In the genomic region with DNA sequence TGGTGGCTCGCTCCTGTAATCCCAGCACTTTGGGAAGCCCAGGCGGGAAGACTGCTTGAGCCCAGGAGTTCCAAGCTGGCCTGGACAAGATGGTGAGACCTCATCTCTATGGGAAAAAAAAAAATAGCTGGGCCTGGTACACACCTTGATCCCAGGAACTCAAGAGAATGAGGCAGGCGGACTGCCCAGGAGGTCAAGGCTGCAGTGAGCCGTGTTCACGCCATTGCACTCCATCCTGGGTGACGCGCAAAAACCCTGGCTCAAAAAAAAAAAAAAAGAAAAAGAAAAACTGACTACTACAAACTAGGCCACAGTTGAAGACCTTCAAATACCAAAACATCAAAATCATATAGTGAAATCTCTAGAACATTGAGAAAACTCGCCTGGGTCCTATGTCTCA, we compare ENCODE assay signal across 18 cellular contexts. TPM values are rescaled to one million over a fixed set of nuclear protein-coding genes. Genes with fewer than 3 reads are reported as not detected.
A peak's percentile ranks its signal among the peaks of the same experiment; 100 is the strongest.
DNase-seq lines count a peak whose midpoint lies in the region; ATAC-seq, FAIRE-seq and TF ChIP-seq lines count a peak whose summit lies in the region.
"Had no signal": no experiment of that assay in that cellular context is flagged by ENCODE, and none has a peak within 500 bp of the region (broad histone marks: within the 10 kb centered on the region; RNA-seq: fewer than 3 reads in every experiment).

No MANE protein-coding gene starts in this region.

- DNase-seq in SK-N-MC (ENCODE audit: low read depth, low spot score) (no peak), kidney (peak; percentile 27), posterior vena cava (ENCODE audit: low spot score) (peak; percentile 35), osteoblast (ENCODE audit: insufficient read length, low spot score, missing footprints) (no peak), NCI-H2171 treated with DMSO at 0.1 percent for 48 hours (lab: John Stamatoyannopoulos, UW) (no peak)
- DNase-seq in activated naive CD4-positive, alpha-beta T cell treated with anti-CD3 and anti-CD28 coated beads, Interleukin-2, amount 50 U/mL, for 16 hours = no peak
- DNase-seq: BE2C; CD4-positive, alpha-beta memory T cell; DMS79 treated with DMSO at 0.1 percent for 48 hours; GDM1; GOT3; H9 had no signal

- H3K9me3 Mint-ChIP-seq in stimulated activated memory B cell treated with anti-CD40 and anti-IgM and Interleukin-4, amounts not matched to agents 10 μg/mL and 1 μg/mL and 100 μg/mL, for 72 hours = no peaks in the 10 kb centered on the region
- H3K9me3 Mint-ChIP-seq: CD4-positive, alpha-beta memory T cell; H9 had no signal

- no peak for ATAC-seq in stimulated activated memory B cell treated with anti-CD40 and anti-IgM and Interleukin-4, amounts not matched to agents 10 μg/mL and 1 μg/mL and 100 μg/mL, for 72 hours

- intact Hi-C loops in kidney (cut with DNase I) = no loop called here
- intact Hi-C loops in posterior vena cava (cut with DNase I) = loop anchor here in 1 of 2 donors (10.0 kb wide), 1 partner anchor 77 kb away; a partner anchor contains a TSS

- H3K36me3 ChIP-seq in DOHH2 (ENCODE audit: control insufficient read depth, low read length) (peaks cover 58% of the 10 kb centered on the region), SK-N-MC (ENCODE audit: insufficient read depth, low read length) (peaks cover 37% of the 10 kb centered on the region), kidney (ENCODE audit: control insufficient read depth in 1 of 2, insufficient read depth in 2 of 2, low read length in 2 of 2) (peaks cover 8 to 9% of the 10 kb centered on the region in 2 donors), osteoblast (ENCODE audit: insufficient read depth, low read length) (peaks cover 20% of the 10 kb centered on the region)

- H3K4me1 Mint-ChIP-seq in stimulated activated memory B cell treated with anti-CD40 and anti-IgM and Interleukin-4, amounts not matched to agents 10 μg/mL and 1 μg/mL and 100 μg/mL, for 72 hours = peaks cover 35% of the 10 kb centered on the region

- H3K79me2 ChIP-seq in DOHH2 (ENCODE audit: control insufficient read depth, low read length) (peaks cover 40% of the 10 kb centered on the region), osteoblast (ENCODE audit: insufficient read depth, low read length) (peaks cover 14% of the 10 kb centered on the region)

- H3K27me3 ChIP-seq in DOHH2 (ENCODE audit: control insufficient read depth, low read length) (no peaks in the 10 kb centered on the region), osteoblast (ENCODE audit: insufficient read depth, low read length) (no peaks in the 10 kb centered on the region)
- H3K27me3 ChIP-seq: BE2C had no signal

- H3K9me3 ChIP-seq in DOHH2 (ENCODE audit: control insufficient read depth, insufficient read depth, low read length) (no peaks in the 10 kb centered on the region), SK-N-MC (ENCODE audit: low read depth, low read length) (no peaks in the 10 kb centered on the region), kidney (ENCODE audit: control insufficient read depth in 1 of 2, low read length in 2 of 2) (no peaks in the 10 kb centered on the region), osteoblast (ENCODE audit: low read depth, low read length) (no peaks in the 10 kb centered on the region)
- H3K9me3 ChIP-seq: BE2C had no signal

- H3K27me3 Mint-ChIP-seq in stimulated activated memory B cell treated with anti-CD40 and anti-IgM and Interleukin-4, amounts not matched to agents 10 μg/mL and 1 μg/mL and 100 μg/mL, for 72 hours = no peaks in the 10 kb centered on the region
- H3K27me3 Mint-ChIP-seq: CD4-positive, alpha-beta memory T cell had no signal

- H3K4me3 Mint-ChIP-seq in stimulated activated memory B cell treated with anti-CD40 and anti-IgM and Interleukin-4, amounts not matched to agents 10 μg/mL and 1 μg/mL and 100 μg/mL, for 72 hours = no peak overlapping the region
- H3K4me3 Mint-ChIP-seq: CD4-positive, alpha-beta memory T cell; H9 had no signal

- peaks cover 6% of the 10 kb centered on the region for H3F3A ChIP-seq in DOHH2 (ENCODE audit: control insufficient read depth, insufficient read depth)

- H3K9ac ChIP-seq in SK-N-MC (ENCODE audit: insufficient read length) = no peak overlapping the region
- H3K9ac ChIP-seq in kidney (ENCODE audit: low read length in 2 of 2) = no peak overlapping the region

- peaks cover 36% of the 10 kb centered on the region for H3K4me1 ChIP-seq in DOHH2 (ENCODE audit: control insufficient read depth, low read length)
- H3K4me1 ChIP-seq in kidney (ENCODE audit: control insufficient read depth in 1 of 2, insufficient read depth in 1 of 2, low read depth in 1 of 2, low read length in 2 of 2) = peaks cover 8 to 10% of the 10 kb centered on the region in 2 donors
- H3K4me1 ChIP-seq in osteoblast (ENCODE audit: insufficient read depth, low read length) = peaks cover 14% of the 10 kb centered on the region
- H3K4me1 ChIP-seq: BE2C had no signal

- H3K4me2 ChIP-seq in DOHH2 (ENCODE audit: low read length) (peak overlapping the region; percentile 31), osteoblast (ENCODE audit: insufficient read depth, low read length) (no peak overlapping the region)

- FAIRE-seq in kidney (lab: Jason Lieb, UNC) = no peak
- FAIRE-seq: A204.1, GM12892, HTR-8/SVneo had no signal

- H3K9me2 ChIP-seq in DOHH2 (replicated peaks; ENCODE audit: control insufficient read depth, low read length) = no peaks in the 10 kb centered on the region

- no peak overlapping the region for H2AFZ ChIP-seq in osteoblast (ENCODE audit: low read length)

- no peak overlapping the region for H3K4me3 ChIP-seq in DOHH2 (ENCODE audit: low read length)
- no peak overlapping the region for H3K4me3 ChIP-seq in SK-N-MC
- no peak overlapping the region for H3K4me3 ChIP-seq in kidney (ENCODE audit: low read length in 2 of 2)
- no peak overlapping the region for H3K4me3 ChIP-seq in osteoblast (ENCODE audit: insufficient read depth, low read length)

- H4K20me1 ChIP-seq in DOHH2 (ENCODE audit: control insufficient read depth, insufficient read depth, low read depth, low read length) (no peaks in the 10 kb centered on the region), osteoblast (ENCODE audit: insufficient read depth, low read length) (peaks cover 8% of the 10 kb centered on the region)

- H3K36me3 Mint-ChIP-seq in stimulated activated memory B cell treated with anti-CD40 and anti-IgM and Interleukin-4, amounts not matched to agents 10 μg/mL and 1 μg/mL and 100 μg/mL, for 72 hours = peaks cover 37% of the 10 kb centered on the region

- H3K27ac ChIP-seq in DOHH2 (ENCODE audit: low read depth, low read length) = no peak overlapping the region
- H3K27ac ChIP-seq in SK-N-MC = peak overlapping the region; percentile 64; the same call in 1 of the 2 replicates
- H3K27ac ChIP-seq in kidney (ENCODE audit: low read depth in 2 of 2, low read length in 2 of 2) = no peak overlapping the region
- no peak overlapping the region for H3K27ac ChIP-seq in osteoblast (ENCODE audit: low read depth, low read length)
- H3K27ac ChIP-seq: C4-2B had no signal

- H3K27ac Mint-ChIP-seq in stimulated activated memory B cell treated with anti-CD40 and anti-IgM and Interleukin-4, amounts not matched to agents 10 μg/mL and 1 μg/mL and 100 μg/mL, for 72 hours = no peak overlapping the region
- H3K27ac Mint-ChIP-seq: H9 had no signal

- TF ChIP-seq CTCF in DOHH2 (IDR thresholded peaks at IDR 0.05; ENCODE audit: low read depth, low read length, poor library complexity, severe bottlenecking) = no peak
- TF ChIP-seq CTCF in kidney (IDR thresholded peaks at IDR 0.05; ENCODE audit: borderline replicate concordance, extremely low read depth, insufficient read depth) = no peak
- TF ChIP-seq CTCF in osteoblast (IDR thresholded peaks at IDR 0.05; ENCODE audit: extremely low read depth, low read depth, low read length) = no peak

RNA-seq across cellular contexts. Expression of a gene that starts 3.9 kb away (rescaled TPM):
- total RNA-seq in kidney (23.7 TPM), posterior vena cava (10 to 100 TPM; 16.3 to 17.2 TPM), osteoblast (23.9 and 28.2 TPM in 2 replicates)
- polyA plus RNA-seq in kidney (ENCODE audit: insufficient read depth, low read depth, low replicate concordance) = 18.7 TPM

RNA-seq across cellular contexts. Expression of a gene that starts 7.4 kb away (rescaled TPM):
- total RNA-seq in kidney (27.8 TPM), posterior vena cava (10 to 100 TPM; 14.6 to 19.1 TPM), osteoblast (15.3 and 18.8 TPM in 2 replicates)
- polyA plus RNA-seq in kidney (ENCODE audit: insufficient read depth, low read depth, low replicate concordance) = 6.1 TPM

RNA-seq across cellular contexts. Expression of a gene that starts 31.8 kb away (rescaled TPM):
- total RNA-seq in kidney = 18.4 TPM
- 5.0 TPM for polyA plus RNA-seq in kidney (ENCODE audit: insufficient read depth, low read depth, low replicate concordance)
- 10 to 100 TPM; 15.2 to 16.5 TPM for total RNA-seq in posterior vena cava
- total RNA-seq in osteoblast = 16.2 and 21.0 TPM in 2 replicates

Comparison
In these comparisons a context has a peak if more than half of its experiments do, and no peak if none do; other contexts are left out.
1. DNase-seq: peak in kidney (single experiment) and posterior vena cava (single experiment); none in SK-N-MC (single experiment), activated naive CD4-positive, alpha-beta T cell treated with anti-CD3 and anti-CD28 coated beads, Interleukin-2, amount 50 U/mL, for 16 hours (single experiment), osteoblast (single experiment) and NCI-H2171 treated with DMSO at 0.1 percent for 48 hours (single experiment).